Comparison of ENCODE assay signal across 18 cellular contexts in genomic region chr9:123176230-123176629, GRCh38.
DNase-seq lines count a peak whose midpoint lies in the region; TF ChIP-seq lines count a peak whose summit lies in the region.
"Had no signal": no experiment of that assay in that cellular context is flagged by ENCODE, and none has a peak within 500 bp of the region (broad histone marks: within the 10 kb centered on the region; RNA-seq: fewer than 3 reads in every experiment).

No MANE protein-coding gene starts in this region.

- peaks cover 40% of the 10 kb centered on the region for H3K36me3 ChIP-seq in SU-DHL-6 (ENCODE audit: low read length)
- peaks cover 0 to 3% (median 0%) of the 10 kb centered on the region in 4 donors for H3K36me3 ChIP-seq in stomach
- no peaks in the 10 kb centered on the region for H3K36me3 ChIP-seq in transverse colon
- H3K36me3 ChIP-seq: ascending aorta, neutrophil had no signal

- H3K27ac Mint-ChIP-seq in CD14-positive monocyte: peak overlapping the region in 1 of 7 donors; percentile 16
- no peak overlapping the region for H3K27ac Mint-ChIP-seq in activated naive CD4-positive, alpha-beta T cell treated with anti-CD3 and anti-CD28 coated beads, Interleukin-2, amount 10 ng/mL, durations not matched to agents 7 days and 5 days
- H3K27ac Mint-ChIP-seq: activated CD4-positive, alpha-beta T cell treated with anti-CD3 and anti-CD28 coated beads for 36 hours; activated T-cell treated with anti-CD3 and anti-CD28 coated beads, Interleukin-2, amount 50 U/mL, for 24 hours had no signal

- peak overlapping the region; percentile 98 for H3K27ac ChIP-seq in SU-DHL-6 (ENCODE audit: low read depth, low read length)
- H3K27ac ChIP-seq in stomach: peak overlapping the region in 2 of 5 donors; percentile 28 to 40
- no peak overlapping the region for H3K27ac ChIP-seq in transverse colon
- H3K27ac ChIP-seq: ascending aorta, neutrophil had no signal

- H3K4me3 ChIP-seq in AG09309 (ENCODE audit: control insufficient read depth, low read depth, low read length) (peak overlapping the region; percentile 6; the same call in 1 of the 2 replicates), SU-DHL-6 (ENCODE audit: insufficient read depth, low read length, poor library complexity, severe bottlenecking) (peak overlapping the region; percentile 51), stomach (peak overlapping the region in 2 of 4 donors; percentile 2 to 16), transverse colon (no peak overlapping the region)
- H3K4me3 ChIP-seq: ascending aorta, heart right ventricle had no signal

- H3K27me3 Mint-ChIP-seq in CD14-positive monocyte (ENCODE audit: low read depth in 3 of 3): no peaks in the 10 kb centered on the region
- H3K27me3 Mint-ChIP-seq in activated naive CD4-positive, alpha-beta T cell treated with anti-CD3 and anti-CD28 coated beads, Interleukin-2, amount 10 ng/mL, durations not matched to agents 7 days and 5 days: no peaks in the 10 kb centered on the region
- H3K27me3 Mint-ChIP-seq: activated CD4-positive, alpha-beta T cell treated with anti-CD3 and anti-CD28 coated beads for 36 hours; activated T-cell treated with anti-CD3 and anti-CD28 coated beads, Interleukin-2, amount 50 U/mL, for 24 hours had no signal

- H3K4me1 ChIP-seq in stomach: peaks cover 0 to 10% (median 3%) of the 10 kb centered on the region in 4 donors
- peaks cover 0 to 5% (median 2%) of the 10 kb centered on the region in 4 donors for H3K4me1 ChIP-seq in transverse colon
- H3K4me1 ChIP-seq: ascending aorta had no signal

- H3K27me3 ChIP-seq in SU-DHL-6 (ENCODE audit: low read length): no peaks in the 10 kb centered on the region
- no peaks in the 10 kb centered on the region for H3K27me3 ChIP-seq in stomach
- H3K27me3 ChIP-seq in transverse colon: no peaks in the 10 kb centered on the region
- H3K27me3 ChIP-seq: ascending aorta, heart right ventricle, neutrophil had no signal

- H3K4me2 ChIP-seq in SU-DHL-6 (ENCODE audit: low read depth, low read length, poor library complexity, severe bottlenecking): peak overlapping the region; percentile 83

- CTCF ChIA-PET in activated naive CD4-positive, alpha-beta T cell treated with anti-CD3 and anti-CD28 coated beads, Interleukin-2, amount 10 ng/mL, durations not matched to agents 7 days and 5 days (lab: Charles Lee): no interaction called here

- 21 to 38% (median 28%) methylated on average over 1 of the region's 1 CpG for WGBS in stomach, 5 donors
- 50 to 60% methylated on average over 1 of the region's 1 CpG for WGBS in transverse colon (ENCODE audit: low coverage in 1 of 2), 2 donors

- peaks cover 83% of the 10 kb centered on the region for H3K79me2 ChIP-seq in SU-DHL-6 (ENCODE audit: insufficient read depth, low read length)

- H3F3A ChIP-seq in SU-DHL-6 (ENCODE audit: insufficient read depth): peaks cover 74% of the 10 kb centered on the region

- TF ChIP-seq EP300 in stomach (IDR thresholded peaks at IDR 0.05) (no peak), transverse colon (IDR thresholded peaks at IDR 0.05; ENCODE audit: low read depth) (no peak)

- in situ Hi-C loops in transverse colon (cut with MboI; ENCODE audit: low pct_ligation_motif_present in 1 of 4, low pct_unique_long_range_greater_than_20kb in 1 of 4, low sequenced_read_pairs in 3 of 4): no loop called here

- DNase-seq in AG09309 (ENCODE audit: low read depth) (peak; percentile 16), HPDE6-E6E7 (ENCODE audit: extremely low spot score) (peak; percentile 5), foreskin melanocyte (peak; percentile 58), CD14-positive monocyte (ENCODE audit: low spot score) (no peak), stomach (no peak), transverse colon (no peak)
- no peak for DNase-seq in activated naive CD4-positive, alpha-beta T cell treated with anti-CD3 and anti-CD28 coated beads, Interleukin-2, amount 10 ng/mL, durations not matched to agents 7 days and 5 days
- DNase-seq: activated CD4-positive, alpha-beta T cell treated with anti-CD3 and anti-CD28 coated beads for 36 hours; activated T-cell treated with anti-CD3 and anti-CD28 coated beads, Interleukin-2, amount 50 U/mL, for 24 hours; DMS79 treated with DMSO at 0.1 percent for 48 hours; effector memory CD4-positive, alpha-beta T cell; heart right ventricle; NCI-H1417 treated with DMSO at 0.1 percent for 48 hours; NCI-H774; stimulated activated CD8-positive, alpha-beta memory T cell treated with anti-CD3 and anti-CD28 coated beads, Interleukin-4, amount 100 ng/mL, for 48 hours had no signal

- no peak overlapping the region for H2AFZ ChIP-seq in SU-DHL-6 (ENCODE audit: low read depth, low read length, severe bottlenecking)

- intact Hi-C loops in CD14-positive monocyte (cut with micrococcal nuclease): no loop called here
- intact Hi-C loops in stomach (cut with DNase I; ENCODE audit: low total_unique reads): no loop called here
- intact Hi-C loops in transverse colon (cut with DNase I; ENCODE audit: low total_unique reads): no loop called here

- no peak for TF ChIP-seq POLR2A in stomach (IDR thresholded peaks at IDR 0.05)
- no peak for TF ChIP-seq POLR2A in transverse colon (IDR thresholded peaks at IDR 0.05)

- TF ChIP-seq CTCF in AG09309 (IDR thresholded peaks at IDR 0.05; ENCODE audit: control insufficient read depth, insufficient read depth, low read depth, low read length, missing control alignments): no peak
- no peak for TF ChIP-seq CTCF in SU-DHL-6 (IDR thresholded peaks at IDR 0.05; ENCODE audit: insufficient read depth, low read length, poor library complexity, severe bottlenecking)
- TF ChIP-seq CTCF in CD14-positive monocyte (IDR thresholded peaks at IDR 0.05): no peak
- TF ChIP-seq CTCF in stomach (IDR thresholded peaks at IDR 0.05): no peak
- TF ChIP-seq CTCF in transverse colon (IDR thresholded peaks at IDR 0.05): no peak

- no peaks in the 10 kb centered on the region for H3K36me3 Mint-ChIP-seq in CD14-positive monocyte
- peaks cover 5% of the 10 kb centered on the region for H3K36me3 Mint-ChIP-seq in activated naive CD4-positive, alpha-beta T cell treated with anti-CD3 and anti-CD28 coated beads, Interleukin-2, amount 10 ng/mL, durations not matched to agents 7 days and 5 days

- peaks cover 20% of the 10 kb centered on the region for H3K4me1 Mint-ChIP-seq in CD14-positive monocyte
- H3K4me1 Mint-ChIP-seq in activated naive CD4-positive, alpha-beta T cell treated with anti-CD3 and anti-CD28 coated beads, Interleukin-2, amount 10 ng/mL, durations not matched to agents 7 days and 5 days: peaks cover 2% of the 10 kb centered on the region

- no peaks in the 10 kb centered on the region for H3K9me2 ChIP-seq in SU-DHL-6 (replicated peaks; ENCODE audit: insufficient read depth, low read length)

- no peaks in the 10 kb centered on the region for H4K20me1 ChIP-seq in SU-DHL-6 (ENCODE audit: low read depth, low read length)

- no peak overlapping the region for H3K4me3 Mint-ChIP-seq in CD14-positive monocyte
- H3K4me3 Mint-ChIP-seq in activated naive CD4-positive, alpha-beta T cell treated with anti-CD3 and anti-CD28 coated beads, Interleukin-2, amount 10 ng/mL, durations not matched to agents 7 days and 5 days: no peak overlapping the region
- H3K4me3 Mint-ChIP-seq: activated CD4-positive, alpha-beta T cell treated with anti-CD3 and anti-CD28 coated beads for 36 hours; activated T-cell treated with anti-CD3 and anti-CD28 coated beads, Interleukin-2, amount 50 U/mL, for 24 hours had no signal

- H3K9me3 ChIP-seq in SU-DHL-6 (ENCODE audit: insufficient read depth, low read length): no peaks in the 10 kb centered on the region
- H3K9me3 ChIP-seq in stomach: no peaks in the 10 kb centered on the region
- no peaks in the 10 kb centered on the region for H3K9me3 ChIP-seq in transverse colon
- H3K9me3 ChIP-seq: ascending aorta, heart right ventricle, neutrophil had no signal

- H3K9ac ChIP-seq in SU-DHL-6 (ENCODE audit: low read length): peak overlapping the region; percentile 51

- no peaks in the 10 kb centered on the region for H3K9me3 Mint-ChIP-seq in CD14-positive monocyte
- H3K9me3 Mint-ChIP-seq in activated naive CD4-positive, alpha-beta T cell treated with anti-CD3 and anti-CD28 coated beads, Interleukin-2, amount 10 ng/mL, durations not matched to agents 7 days and 5 days: no peaks in the 10 kb centered on the region
- H3K9me3 Mint-ChIP-seq: activated T-cell treated with anti-CD3 and anti-CD28 coated beads, Interleukin-2, amount 50 U/mL, for 24 hours had no signal

Comparison
In these comparisons a context has a peak if more than half of its experiments do, and no peak if none do; other contexts are left out.
1. DNase-seq: peak in AG09309 (single experiment), HPDE6-E6E7 (single experiment) and foreskin melanocyte (single experiment); none in CD14-positive monocyte (single experiment), stomach (single experiment), activated naive CD4-positive, alpha-beta T cell treated with anti-CD3 and anti-CD28 coated beads, Interleukin-2, amount 10 ng/mL, durations not matched to agents 7 days and 5 days (single experiment) and transverse colon (single experiment).
2. H3K4me3 ChIP-seq: peak in AG09309 (single experiment) and SU-DHL-6 (single experiment); none in transverse colon (0 of 4).